Comparison of ENCODE assay signal across 18 cellular contexts in genomic region chr1:115118086-115118485, GRCh38.
"Had no signal": no experiment of that assay in that cellular context is flagged by ENCODE, and none has a peak within 500 bp of the region (broad histone marks: within the 10 kb centered on the region; RNA-seq: fewer than 3 reads in every experiment).

No MANE protein-coding gene starts in this region.

- H3K4me3 ChIP-seq: cardiac muscle cell, heart right ventricle, tibial artery, vagina had no signal

- H3K36me3 ChIP-seq: cardiac muscle cell, heart right ventricle, tibial artery, vagina had no signal

- H3K27ac ChIP-seq: cardiac muscle cell, heart right ventricle, tibial artery, vagina had no signal

- H3K27me3 ChIP-seq: cardiac muscle cell, tibial artery, vagina had no signal

- H3K4me1 ChIP-seq: vagina had no signal

- DNase-seq: activated B cell treated with CpG ODN at 0.5 μM for 24 hours; activated CD4-positive, alpha-beta memory T cell treated with anti-CD3 and anti-CD28 coated beads for 36 hours; activated CD4-positive, alpha-beta T cell treated with anti-CD3 and anti-CD28 coated beads for 4 hours; activated naive CD4-positive, alpha-beta T cell treated with anti-CD3 and anti-CD28 coated beads for 36 hours; activated naive CD8-positive, alpha-beta T cell treated with anti-CD3 and anti-CD28 coated beads, Interleukin-2, amount 50 U/mL, for 24 hours; activated T-cell treated with anti-CD3 and anti-CD28 coated beads, Interleukin-2, amount 50 U/mL, for 48 hours; erythroblast; heart right ventricle; kidney; midbrain; natural killer cell; stimulated activated CD4-positive, alpha-beta T cell treated with anti-CD3 and anti-CD28 coated beads, Interleukin-4, amount 100 ng/mL, for 24 hours; stimulated activated naive CD8-positive, alpha-beta T cell treated with anti-CD3 and anti-CD28 coated beads, Interleukin-15, Interleukin-2, amounts not matched to agents 100 U/mL and 50 U/mL, for 24 hours; T-cell; tibial artery had no signal

- ATAC-seq: activated naive CD8-positive, alpha-beta T cell treated with anti-CD3 and anti-CD28 coated beads, Interleukin-2, amount 50 U/mL, for 24 hours; heart right ventricle; left lobe of liver; natural killer cell; stimulated activated naive CD8-positive, alpha-beta T cell treated with anti-CD3 and anti-CD28 coated beads, Interleukin-15, Interleukin-2, amounts not matched to agents 100 U/mL and 50 U/mL, for 24 hours; T-cell had no signal
